ENCODE assay signal across 29 cellular contexts in genomic region chr14:92559486-92559885, GRCh38. TPM values are rescaled to one million over a fixed set of nuclear protein-coding genes. Genes with fewer than 3 reads are reported as not detected.
DNase-seq lines count a peak whose midpoint lies in the region; ATAC-seq, FAIRE-seq and TF ChIP-seq lines count a peak whose summit lies in the region.
"Had no signal": no experiment of that assay in that cellular context is flagged by ENCODE, and none has a peak within 500 bp of the region (broad histone marks: within the 10 kb centered on the region; RNA-seq: fewer than 3 reads in every experiment).

No MANE protein-coding gene starts in this region.

- no peaks in the 10 kb centered on the region for H3K36me3 Mint-ChIP-seq in T-helper 2 cell treated with Interferon-gamma antibody and Interleukin-4, amounts not matched to agents 5 μg/mL and 100 μg/mL, for 36 hours (ENCODE audit: low read depth)
- H3K36me3 Mint-ChIP-seq in activated CD8-positive, alpha-beta T cell treated with anti-CD3 and anti-CD28 coated beads, Interleukin-2, amount 10 ng/mL, durations not matched to agents 7 days and 5 days (ENCODE audit: low read depth): peaks cover 78% of the 10 kb centered on the region
- H3K36me3 Mint-ChIP-seq in immature natural killer cell: peaks cover 26 to 53% (median 30%) of the 10 kb centered on the region in 3 donors
- peaks cover 4 to 5% of the 10 kb centered on the region in 2 donors for H3K36me3 Mint-ChIP-seq in activated T-cell treated with anti-CD3 and anti-CD28 coated beads, Interleukin-2, amount 50 U/mL, for 72 hours (ENCODE audit: insufficient read depth in 2 of 2)

- TF ChIP-seq RAD21 in A549 (conservative IDR thresholded peaks at IDR 0.05 in 1 of 2, IDR thresholded peaks at IDR 0.05 in 1 of 2): no peak

- no peak for TF ChIP-seq CTCF in A549 (IDR thresholded peaks at IDR 0.05)

- no peak overlapping the region for H3K4me3 Mint-ChIP-seq in T-helper 2 cell treated with Interferon-gamma antibody and Interleukin-4, amounts not matched to agents 5 μg/mL and 100 μg/mL, for 36 hours
- no peak overlapping the region for H3K4me3 Mint-ChIP-seq in activated CD8-positive, alpha-beta T cell treated with anti-CD3 and anti-CD28 coated beads, Interleukin-2, amount 10 ng/mL, durations not matched to agents 7 days and 5 days
- no peak overlapping the region for H3K4me3 Mint-ChIP-seq in immature natural killer cell
- no peak overlapping the region for H3K4me3 Mint-ChIP-seq in activated T-cell treated with anti-CD3 and anti-CD28 coated beads, Interleukin-2, amount 50 U/mL, for 72 hours
- H3K4me3 Mint-ChIP-seq: CD14-positive monocyte, IgD-negative memory B cell had no signal

- WGBS in A549 (ENCODE audit: missing lambda C conversion rate): 96% methylated on average over 4 of the region's 4 CpGs

- FAIRE-seq in A549 (lab: Jason Lieb, UNC): no peak
- FAIRE-seq: GM12891, GM19239, HTR-8/SVneo had no signal

- TF ChIP-seq POLR2A in A549 (IDR thresholded peaks at IDR 0.05; ENCODE audit: low read length): no peak

- no peak overlapping the region for H3K4me3 ChIP-seq in A549
- H3K4me3 ChIP-seq: GM23248, HAP-1, MG63 had no signal

- CTCF ChIA-PET in A549 (lab: Yijun Ruan, JAX): no interaction called here
- CTCF ChIA-PET in activated CD8-positive, alpha-beta T cell treated with anti-CD3 and anti-CD28 coated beads, Interleukin-2, amount 10 ng/mL, durations not matched to agents 7 days and 5 days (lab: Charles Lee): interaction anchor here (1.1 to 1.5 kb wide), 2 partner anchors 9 to 35 kb away, joined by 4 read pairs; no protein-coding TSS in a partner anchor

- H3K9me3 Mint-ChIP-seq in T-helper 2 cell treated with Interferon-gamma antibody and Interleukin-4, amounts not matched to agents 5 μg/mL and 100 μg/mL, for 36 hours: no peaks in the 10 kb centered on the region
- no peaks in the 10 kb centered on the region for H3K9me3 Mint-ChIP-seq in activated CD8-positive, alpha-beta T cell treated with anti-CD3 and anti-CD28 coated beads, Interleukin-2, amount 10 ng/mL, durations not matched to agents 7 days and 5 days (ENCODE audit: insufficient read depth)
- H3K9me3 Mint-ChIP-seq in immature natural killer cell: no peaks in the 10 kb centered on the region
- H3K9me3 Mint-ChIP-seq in activated T-cell treated with anti-CD3 and anti-CD28 coated beads, Interleukin-2, amount 50 U/mL, for 72 hours: no peaks in the 10 kb centered on the region
- H3K9me3 Mint-ChIP-seq: CD14-positive monocyte, IgD-negative memory B cell had no signal

- POLR2A ChIA-PET in A549 (lab: Yijun Ruan, JAX): no interaction called here
- POLR2A ChIA-PET in activated CD8-positive, alpha-beta T cell treated with anti-CD3 and anti-CD28 coated beads, Interleukin-2, amount 10 ng/mL, durations not matched to agents 7 days and 5 days (lab: Charles Lee): interaction anchor here (1.1 to 1.3 kb wide), 2 partner anchors 10 to 26 kb away, joined by 4 to 5 read pairs; no protein-coding TSS in a partner anchor

- no peak; a peak in 1 of 6 replicates for ATAC-seq in A549
- no peak for ATAC-seq in activated CD8-positive, alpha-beta T cell treated with anti-CD3 and anti-CD28 coated beads, Interleukin-2, amount 10 ng/mL, durations not matched to agents 7 days and 5 days
- ATAC-seq in activated T-cell treated with anti-CD3 and anti-CD28 coated beads, Interleukin-2, amount 50 U/mL, for 72 hours (replicated peaks in 1 of 2): no peak
- ATAC-seq: PC-3 had no signal

- peaks cover 15% of the 10 kb centered on the region for H3K4me1 ChIP-seq in A549
- H3K4me1 ChIP-seq: HAP-1 had no signal

- H3K27me3 Mint-ChIP-seq in T-helper 2 cell treated with Interferon-gamma antibody and Interleukin-4, amounts not matched to agents 5 μg/mL and 100 μg/mL, for 36 hours (ENCODE audit: low read depth): peaks cover 46% of the 10 kb centered on the region
- no peaks in the 10 kb centered on the region for H3K27me3 Mint-ChIP-seq in activated CD8-positive, alpha-beta T cell treated with anti-CD3 and anti-CD28 coated beads, Interleukin-2, amount 10 ng/mL, durations not matched to agents 7 days and 5 days (ENCODE audit: low read depth)
- peaks cover 0 to 4% (median under 1%) of the 10 kb centered on the region in 3 donors for H3K27me3 Mint-ChIP-seq in immature natural killer cell (ENCODE audit: low read depth in 3 of 3)
- H3K27me3 Mint-ChIP-seq in activated T-cell treated with anti-CD3 and anti-CD28 coated beads, Interleukin-2, amount 50 U/mL, for 72 hours (ENCODE audit: low read depth): peaks cover 6% of the 10 kb centered on the region

- H3K27ac Mint-ChIP-seq in T-helper 2 cell treated with Interferon-gamma antibody and Interleukin-4, amounts not matched to agents 5 μg/mL and 100 μg/mL, for 36 hours: peak overlapping the region; percentile 17
- H3K27ac Mint-ChIP-seq in activated CD8-positive, alpha-beta T cell treated with anti-CD3 and anti-CD28 coated beads, Interleukin-2, amount 10 ng/mL, durations not matched to agents 7 days and 5 days: peak overlapping the region; percentile 66
- peak overlapping the region; percentile 24 to 86 (median 76) for H3K27ac Mint-ChIP-seq in immature natural killer cell
- no peak overlapping the region for H3K27ac Mint-ChIP-seq in activated T-cell treated with anti-CD3 and anti-CD28 coated beads, Interleukin-2, amount 50 U/mL, for 72 hours

- H3K27ac ChIP-seq in A549: no peak overlapping the region
- H3K27ac ChIP-seq: 22Rv1, GM23248, HL-60 had no signal

- H3K4me1 Mint-ChIP-seq in T-helper 2 cell treated with Interferon-gamma antibody and Interleukin-4, amounts not matched to agents 5 μg/mL and 100 μg/mL, for 36 hours (ENCODE audit: low read depth): peaks cover 64% of the 10 kb centered on the region
- H3K4me1 Mint-ChIP-seq in activated CD8-positive, alpha-beta T cell treated with anti-CD3 and anti-CD28 coated beads, Interleukin-2, amount 10 ng/mL, durations not matched to agents 7 days and 5 days (ENCODE audit: low read depth): peaks cover 83% of the 10 kb centered on the region
- H3K4me1 Mint-ChIP-seq in immature natural killer cell: peaks cover 41 to 72% of the 10 kb centered on the region in 2 donors
- H3K4me1 Mint-ChIP-seq in activated T-cell treated with anti-CD3 and anti-CD28 coated beads, Interleukin-2, amount 50 U/mL, for 72 hours (ENCODE audit: low read depth): peaks cover 93% of the 10 kb centered on the region

- no peak for DNase-seq in T-helper 2 cell treated with Interferon-gamma antibody and Interleukin-4, amounts not matched to agents 5 μg/mL and 100 μg/mL, for 36 hours (ENCODE audit: low spot score)
- no peak for DNase-seq in T-helper 2 cell
- DNase-seq in A549 (ENCODE audit: low read depth in 1 of 2, low spot score in 1 of 2): no peak
- no peak for DNase-seq in activated CD8-positive, alpha-beta T cell treated with anti-CD3 and anti-CD28 coated beads, Interleukin-2, amount 10 ng/mL, durations not matched to agents 7 days and 5 days
- no peak for DNase-seq in immature natural killer cell
- no peak for DNase-seq in activated T-cell treated with anti-CD3 and anti-CD28 coated beads, Interleukin-2, amount 50 U/mL, for 72 hours
- no peak for DNase-seq in NCI-H446 (lab: John Stamatoyannopoulos, UW)
- no peak for DNase-seq in T1000 (lab: John Stamatoyannopoulos, UW)
- DNase-seq: Caco-2, DMS153, GF-D8, GM23248, Kasumi-1, MG63, NCI-H1048, NCI-H1436, NCI-H1930, NCI-H345, NCI-H526, PC-3, RPMI8226 had no signal

- no peaks in the 10 kb centered on the region for H3K9me3 ChIP-seq in A549
- H3K9me3 ChIP-seq: Caco-2, HAP-1, MG63 had no signal

- no peak overlapping the region for H3K4me2 ChIP-seq in A549

- no peak for TF ChIP-seq EP300 in A549 (IDR thresholded peaks at IDR 0.05)

TF ChIP-seq in A549, 52 proteins besides CTCF, POLR2A, EP300 and RAD21:
- TF ChIP-seq MAFK (IDR thresholded peaks at IDR 0.05; ENCODE audit: partially characterized antibody) (no peak), ZFP36 (IDR thresholded peaks at IDR 0.05; ENCODE audit: borderline replicate concordance, partially characterized antibody) (peak; percentile 84), HES2 (IDR thresholded peaks at IDR 0.05) (no peak)

RNA-seq across cellular contexts. Expression of gene RIN3, which starts 45.9 kb away (rescaled TPM):
- polyA plus RNA-seq in A549 (2011; rRNA removed) (5.6 and 8.1 TPM in 2 replicates), A549 (2017; fragmentation: RNase III; extraction: RNeasy Plus Mini Kit Qiagen cat#74134 plus additional on column Dnase treatment) (14.5 to 17.6 TPM (median 15.7 TPM) in 3 replicates), immature natural killer cell (100 to 1,000 TPM in 1 of 3 donors, 10 to 100 TPM in 2; 38.8 to 131 (median 60.1) TPM)
- polyA plus RNA-seq in A549 (2012; cell fraction: cytosol; rRNA removed): 10.2 and 14.2 TPM in 2 replicates
- 14.1 and 18.1 TPM in 2 replicates for polyA plus RNA-seq in A549 (2012; cell fraction: nucleus; rRNA removed)
- polyA minus RNA-seq in A549 (2011; rRNA and poly(A)+ RNA removed): 12.7 and 15.4 TPM in 2 replicates
- 10 to 100 TPM; 85.6 to 89.0 TPM for total RNA-seq in activated CD8-positive, alpha-beta T cell treated with anti-CD3 and anti-CD28 coated beads, Interleukin-2, amount 10 ng/mL, durations not matched to agents 7 days and 5 days
- total RNA-seq in activated T-cell treated with anti-CD3 and anti-CD28 coated beads, Interleukin-2, amount 50 U/mL, for 72 hours: 10 to 100 TPM; 33.6 to 36.3 TPM
